1 cellular context compared by ENCODE assay signal in the genomic region with DNA sequence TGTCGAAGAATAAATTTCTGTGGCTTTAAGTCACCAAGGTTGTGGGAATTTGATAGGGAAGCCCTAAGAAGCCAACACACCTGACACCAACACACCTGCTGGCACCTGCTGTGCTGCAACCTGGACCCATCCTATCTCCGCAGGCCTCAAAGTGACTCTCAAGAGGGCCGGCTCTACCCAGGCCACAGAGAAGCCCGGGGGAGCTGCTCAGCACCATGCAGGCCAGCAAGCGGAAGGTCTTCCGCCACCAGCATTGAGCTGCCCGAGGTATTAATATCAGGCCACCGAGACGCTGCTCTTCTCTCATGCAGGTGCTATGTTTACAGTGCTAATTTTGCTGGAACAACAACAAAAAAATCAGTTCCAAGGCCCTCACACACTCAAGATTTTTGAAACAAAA.
TF ChIP-seq lines count a peak whose summit lies in the region.

No MANE protein-coding gene starts in this region.

TF ChIP-seq in GM23338, 12 proteins besides CTCF, POLR2A, EP300 and RAD21 (continued from another document):
- no peak for TF ChIP-seq REST (IDR thresholded peaks at IDR 0.05; ENCODE audit: unreplicated experiment)
- TF ChIP-seq EZH2 (IDR thresholded peaks at IDR 0.05; ENCODE audit: low read depth, unreplicated experiment): no peak
- no peak for TF ChIP-seq STAT1 (IDR thresholded peaks at IDR 0.05; ENCODE audit: unreplicated experiment)
- TF ChIP-seq, protein P1, sequence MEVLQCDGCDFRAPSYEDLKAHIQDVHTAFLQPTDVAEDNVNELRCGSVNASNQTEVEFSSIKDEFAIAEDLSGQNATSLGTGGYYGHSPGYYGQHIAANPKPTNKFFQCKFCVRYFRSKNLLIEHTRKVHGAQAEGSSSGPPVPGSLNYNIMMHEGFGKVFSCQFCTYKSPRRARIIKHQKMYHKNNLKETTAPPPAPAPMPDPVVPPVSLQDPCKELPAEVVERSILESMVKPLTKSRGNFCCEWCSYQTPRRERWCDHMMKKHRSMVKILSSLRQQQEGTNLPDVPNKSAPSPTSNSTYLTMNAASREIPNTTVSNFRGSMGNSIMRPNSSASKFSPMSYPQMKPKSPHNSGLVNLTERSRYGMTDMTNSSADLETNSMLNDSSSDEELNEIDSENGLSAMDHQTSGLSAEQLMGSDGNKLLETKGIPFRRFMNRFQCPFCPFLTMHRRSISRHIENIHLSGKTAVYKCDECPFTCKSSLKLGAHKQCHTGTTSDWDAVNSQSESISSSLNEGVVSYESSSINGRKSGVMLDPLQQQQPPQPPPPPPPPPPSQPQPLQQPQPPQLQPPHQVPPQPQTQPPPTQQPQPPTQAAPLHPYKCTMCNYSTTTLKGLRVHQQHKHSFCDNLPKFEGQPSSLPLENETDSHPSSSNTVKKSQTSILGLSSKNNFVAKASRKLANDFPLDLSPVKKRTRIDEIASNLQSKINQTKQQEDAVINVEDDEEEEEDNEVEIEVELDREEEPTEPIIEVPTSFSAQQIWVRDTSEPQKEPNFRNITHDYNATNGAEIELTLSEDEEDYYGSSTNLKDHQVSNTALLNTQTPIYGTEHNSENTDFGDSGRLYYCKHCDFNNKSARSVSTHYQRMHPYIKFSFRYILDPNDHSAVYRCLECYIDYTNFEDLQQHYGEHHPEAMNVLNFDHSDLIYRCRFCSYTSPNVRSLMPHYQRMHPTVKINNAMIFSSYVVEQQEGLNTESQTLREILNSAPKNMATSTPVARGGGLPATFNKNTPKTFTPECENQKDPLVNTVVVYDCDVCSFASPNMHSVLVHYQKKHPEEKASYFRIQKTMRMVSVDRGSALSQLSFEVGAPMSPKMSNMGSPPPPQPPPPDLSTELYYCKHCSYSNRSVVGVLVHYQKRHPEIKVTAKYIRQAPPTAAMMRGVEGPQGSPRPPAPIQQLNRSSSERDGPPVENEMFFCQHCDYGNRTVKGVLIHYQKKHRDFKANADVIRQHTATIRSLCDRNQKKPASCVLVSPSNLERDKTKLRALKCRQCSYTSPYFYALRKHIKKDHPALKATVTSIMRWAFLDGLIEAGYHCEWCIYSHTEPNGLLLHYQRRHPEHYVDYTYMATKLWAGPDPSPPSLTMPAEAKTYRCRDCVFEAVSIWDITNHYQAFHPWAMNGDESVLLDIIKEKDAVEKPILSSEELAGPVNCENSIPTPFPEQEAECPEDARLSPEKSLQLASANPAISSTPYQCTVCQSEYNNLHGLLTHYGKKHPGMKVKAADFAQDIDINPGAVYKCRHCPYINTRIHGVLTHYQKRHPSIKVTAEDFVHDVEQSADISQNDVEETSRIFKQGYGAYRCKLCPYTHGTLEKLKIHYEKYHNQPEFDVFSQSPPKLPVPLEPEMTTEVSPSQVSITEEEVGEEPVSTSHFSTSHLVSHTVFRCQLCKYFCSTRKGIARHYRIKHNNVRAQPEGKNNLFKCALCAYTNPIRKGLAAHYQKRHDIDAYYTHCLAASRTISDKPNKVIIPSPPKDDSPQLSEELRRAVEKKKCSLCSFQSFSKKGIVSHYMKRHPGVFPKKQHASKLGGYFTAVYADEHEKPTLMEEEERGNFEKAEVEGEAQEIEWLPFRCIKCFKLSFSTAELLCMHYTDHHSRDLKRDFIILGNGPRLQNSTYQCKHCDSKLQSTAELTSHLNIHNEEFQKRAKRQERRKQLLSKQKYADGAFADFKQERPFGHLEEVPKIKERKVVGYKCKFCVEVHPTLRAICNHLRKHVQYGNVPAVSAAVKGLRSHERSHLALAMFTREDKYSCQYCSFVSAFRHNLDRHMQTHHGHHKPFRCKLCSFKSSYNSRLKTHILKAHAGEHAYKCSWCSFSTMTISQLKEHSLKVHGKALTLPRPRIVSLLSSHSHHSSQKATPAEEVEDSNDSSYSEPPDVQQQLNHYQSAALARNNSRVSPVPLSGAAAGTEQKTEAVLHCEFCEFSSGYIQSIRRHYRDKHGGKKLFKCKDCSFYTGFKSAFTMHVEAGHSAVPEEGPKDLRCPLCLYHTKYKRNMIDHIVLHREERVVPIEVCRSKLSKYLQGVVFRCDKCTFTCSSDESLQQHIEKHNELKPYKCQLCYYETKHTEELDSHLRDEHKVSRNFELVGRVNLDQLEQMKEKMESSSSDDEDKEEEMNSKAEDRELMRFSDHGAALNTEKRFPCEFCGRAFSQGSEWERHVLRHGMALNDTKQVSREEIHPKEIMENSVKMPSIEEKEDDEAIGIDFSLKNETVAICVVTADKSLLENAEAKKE (CRISPR knock-in tag; IDR thresholded peaks at IDR 0.05): no peak
- TF ChIP-seq CREB1 (CRISPR knock-in tag; IDR thresholded peaks at IDR 0.05; ENCODE audit: low read depth): no peak
TF ChIP-seq in GM23338: peak in this region for 0.
